ENCODE assay signal across 15 cellular contexts in the genomic region with DNA sequence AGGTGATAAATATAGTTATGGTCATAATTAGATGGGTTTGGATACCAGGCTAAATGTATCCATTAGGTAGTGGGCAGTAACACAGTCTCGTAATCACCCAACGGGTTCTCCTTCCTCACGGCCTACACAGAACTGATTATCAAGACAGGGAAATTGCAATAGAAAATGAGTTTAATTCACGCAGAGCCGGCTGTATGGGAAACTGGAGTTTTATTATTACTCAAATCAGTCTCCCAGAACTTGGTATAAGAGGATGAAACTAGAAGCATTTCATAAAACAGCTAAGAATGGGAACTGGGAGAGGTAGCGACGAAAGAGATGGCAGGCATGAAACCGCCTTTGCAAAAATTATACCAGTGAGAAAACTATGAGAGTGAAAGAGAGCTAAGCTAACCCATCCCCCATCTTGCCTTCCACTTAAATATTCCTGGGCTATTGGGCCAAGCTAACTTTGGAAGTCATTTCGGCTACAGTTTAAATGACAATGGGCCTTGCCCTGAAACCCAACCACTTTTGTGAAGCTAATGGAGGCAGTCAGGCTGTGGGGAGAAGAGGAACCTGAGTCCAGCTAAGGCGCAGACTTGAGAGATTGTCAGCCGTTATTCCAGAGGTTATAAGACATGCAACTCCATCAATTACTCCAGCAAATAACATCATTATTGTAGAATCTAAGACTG. TPM values are rescaled to one million over a fixed set of nuclear protein-coding genes. Genes with fewer than 3 reads are reported as not detected.
DNase-seq lines count a peak whose midpoint lies in the region; ATAC-seq and TF ChIP-seq lines count a peak whose summit lies in the region.
"Had no signal": no experiment of that assay in that cellular context is flagged by ENCODE, and none has a peak within 500 bp of the region (broad histone marks: within the 10 kb centered on the region; RNA-seq: fewer than 3 reads in every experiment).

No MANE protein-coding gene starts in this region.

- peaks cover 5% of the 10 kb centered on the region for H3K4me1 Mint-ChIP-seq in osteocyte (ENCODE audit: unreplicated experiment)

- no peaks in the 10 kb centered on the region for H3K9me3 ChIP-seq in left lung
- H3K9me3 ChIP-seq: left ventricle myocardium inferior, stomach had no signal

- H3K27me3 Mint-ChIP-seq in osteocyte (ENCODE audit: unreplicated experiment), result no peaks in the 10 kb centered on the region
- H3K27me3 Mint-ChIP-seq: IgD-negative memory B cell had no signal

- TF ChIP-seq CTCF in osteocyte (IDR thresholded peaks at IDR 0.05) (no peak), left lung (IDR thresholded peaks at IDR 0.05) (no peak)

- no peak overlapping the region for H3K4me3 Mint-ChIP-seq in osteocyte (ENCODE audit: unreplicated experiment)
- H3K4me3 Mint-ChIP-seq: IgD-negative memory B cell had no signal

- no peak overlapping the region for H3K27ac ChIP-seq in left lung
- H3K27ac ChIP-seq: cardiac muscle cell, left ventricle myocardium inferior, stomach had no signal

- no peaks in the 10 kb centered on the region for H3K27me3 ChIP-seq in left lung
- H3K27me3 ChIP-seq: cardiac muscle cell, stomach had no signal

- DNase-seq in ELF-1 (ENCODE audit: low read depth, low spot score), result peak; percentile 66
- no peak for DNase-seq in SIG-M5 (lab: John Stamatoyannopoulos, UW)
- DNase-seq in CD1c-positive myeloid dendritic cell (ENCODE audit: extremely low spot score), result no peak
- no peak for DNase-seq in osteocyte (ENCODE audit: extremely low spot score, unreplicated experiment)
- no peak for DNase-seq in left lung
- DNase-seq: left ventricle myocardium inferior, occipital lobe, stomach had no signal

- intact Hi-C loops in left lung (cut with DNase I), result no loop called here

- H3K36me3 ChIP-seq in left lung, result peaks cover 0 to 68% of the 10 kb centered on the region in 2 donors

- no peak overlapping the region for H3K4me3 ChIP-seq in left lung
- H3K4me3 ChIP-seq: cardiac muscle cell, left ventricle myocardium inferior, stomach had no signal

- peak; percentile 36 for ATAC-seq in GM19328 (IDR thresholded peaks at IDR 0.05; ENCODE audit: unreplicated experiment)
- peak; percentile 71 for ATAC-seq in HG02642 (IDR thresholded peaks at IDR 0.05; ENCODE audit: poor library complexity, unreplicated experiment)
- peak; percentile 61 for ATAC-seq in HG03565 (IDR thresholded peaks at IDR 0.05; ENCODE audit: unreplicated experiment)
- no peak for ATAC-seq in left lung
- ATAC-seq: Right ventricle myocardium inferior had no signal

- H3K9me3 Mint-ChIP-seq in osteocyte (ENCODE audit: unreplicated experiment), result no peaks in the 10 kb centered on the region
- H3K9me3 Mint-ChIP-seq: IgD-negative memory B cell had no signal

- H3K27ac Mint-ChIP-seq in osteocyte (ENCODE audit: unreplicated experiment), result no peak overlapping the region
- H3K27ac Mint-ChIP-seq: activated T-helper 2 cell treated with anti-CD3 and anti-CD28 coated beads, Interferon-gamma antibody, Interleukin-2, Interleukin-4, amounts not matched to agents 10 μg/mL and 5 μg/mL and 100 μg/mL, durations not matched to agents 14 hours and 24 hours and 36 hours; IgD-negative memory B cell had no signal

- H3K36me3 Mint-ChIP-seq in osteocyte (ENCODE audit: unreplicated experiment), result no peaks in the 10 kb centered on the region

- H3K4me1 ChIP-seq in left lung, result no peaks in the 10 kb centered on the region
- H3K4me1 ChIP-seq: left ventricle myocardium inferior had no signal

RNA-seq across cellular contexts. Expression of a gene that starts 29.6 kb away (rescaled TPM):
- total RNA-seq in osteocyte (1.3 and 2.1 TPM in 2 replicates), left lung (100 to 1,000 TPM; 281 to 422 TPM)

Comparison
In these comparisons a context has a peak if more than half of its experiments do, and no peak if none do; other contexts are left out.
1. RNA of a gene that starts 29.6 kb away (total RNA-seq): 281 to 422 TPM in left lung; 1.3 to 2.1 TPM in osteocyte; every median in the first group is over 10 times any median in the second.